1 cellular context compared by ENCODE assay signal in genomic region chr9:136686794-136687711, GRCh38.
TF ChIP-seq lines count a peak whose summit lies in the region.

TSS of gene AGPAT2 (minus strand) at chr9:136687457. CDS start at chr9:136687357, 100 bp downstream.

TF ChIP-seq in HEK293, 187 proteins besides CTCF, POLR2A, EP300 and RAD21 (continued from another document):
- TF ChIP-seq GLIS1 (tag by site-specific recombination; IDR thresholded peaks at IDR 0.05) (peak; percentile 81), ZNF701 (tag by site-specific recombination; IDR thresholded peaks at IDR 0.05) (no peak)
- TF ChIP-seq, protein P1, sequence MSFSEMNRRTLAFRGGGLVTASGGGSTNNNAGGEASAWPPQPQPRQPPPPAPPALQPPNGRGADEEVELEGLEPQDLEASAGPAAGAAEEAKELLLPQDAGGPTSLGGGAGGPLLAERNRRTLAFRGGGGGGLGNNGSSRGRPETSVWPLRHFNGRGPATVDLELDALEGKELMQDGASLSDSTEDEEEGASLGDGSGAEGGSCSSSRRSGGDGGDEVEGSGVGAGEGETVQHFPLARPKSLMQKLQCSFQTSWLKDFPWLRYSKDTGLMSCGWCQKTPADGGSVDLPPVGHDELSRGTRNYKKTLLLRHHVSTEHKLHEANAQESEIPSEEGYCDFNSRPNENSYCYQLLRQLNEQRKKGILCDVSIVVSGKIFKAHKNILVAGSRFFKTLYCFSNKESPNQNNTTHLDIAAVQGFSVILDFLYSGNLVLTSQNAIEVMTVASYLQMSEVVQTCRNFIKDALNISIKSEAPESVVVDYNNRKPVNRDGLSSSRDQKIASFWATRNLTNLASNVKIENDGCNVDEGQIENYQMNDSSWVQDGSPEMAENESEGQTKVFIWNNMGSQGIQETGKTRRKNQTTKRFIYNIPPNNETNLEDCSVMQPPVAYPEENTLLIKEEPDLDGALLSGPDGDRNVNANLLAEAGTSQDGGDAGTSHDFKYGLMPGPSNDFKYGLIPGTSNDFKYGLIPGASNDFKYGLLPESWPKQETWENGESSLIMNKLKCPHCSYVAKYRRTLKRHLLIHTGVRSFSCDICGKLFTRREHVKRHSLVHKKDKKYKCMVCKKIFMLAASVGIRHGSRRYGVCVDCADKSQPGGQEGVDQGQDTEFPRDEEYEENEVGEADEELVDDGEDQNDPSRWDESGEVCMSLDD (tag by site-specific recombination; IDR thresholded peaks at IDR 0.05) = peak; percentile 62
TF ChIP-seq in HEK293: peak in this region for 42.
